18 cellular contexts compared by ENCODE assay signal in genomic region chr22:50575426-50575941, GRCh38. TPM values are rescaled to one million over a fixed set of nuclear protein-coding genes. Genes with fewer than 3 reads are reported as not detected.
"Had no signal": no experiment of that assay in that cellular context is flagged by ENCODE, and none has a peak within 500 bp of the region (broad histone marks: within the 10 kb centered on the region; RNA-seq: fewer than 3 reads in every experiment).

No MANE protein-coding gene starts in this region.

- DNase-seq: Kasumi-1, MM.1S, NCI-H1436, NCI-H187, NCI-H2029, NCI-H2081 treated with DMSO at 0.1 percent for 48 hours, NCI-H2171, NCI-H226, NCI-H510A, NCI-H774 had no signal

- H3K9ac ChIP-seq: KMS-11, SK-N-SH had no signal

- H3K9me3 ChIP-seq: SK-N-SH had no signal

- H3K27ac ChIP-seq: HL-60, KMS-11 had no signal

- ATAC-seq: Right ventricle myocardium inferior had no signal

- H3K9me3 Mint-ChIP-seq: IgD-negative memory B cell had no signal

- H3K4me3 Mint-ChIP-seq: IgD-negative memory B cell had no signal

- H3K4me3 ChIP-seq: K562 had no signal

RNA-seq across cellular contexts. Expression of gene SYCE3, which starts 12.8 kb away (rescaled TPM):
- total RNA-seq: K562, M059J, Right ventricle myocardium inferior, SK-MEL-5 had no signal
- polyA plus RNA-seq: IgD-negative memory B cell had no signal

RNA-seq across cellular contexts. Expression of gene MAPK8IP2, which starts 25.1 kb away (rescaled TPM):
- polyA plus RNA-seq: IgD-negative memory B cell had no signal

RNA-seq across cellular contexts. Expression of gene KLHDC7B, which starts 29.8 kb away (rescaled TPM):
- total RNA-seq: Right ventricle myocardium inferior had no signal
